1 cellular context compared by ENCODE assay signal in the genomic region with DNA sequence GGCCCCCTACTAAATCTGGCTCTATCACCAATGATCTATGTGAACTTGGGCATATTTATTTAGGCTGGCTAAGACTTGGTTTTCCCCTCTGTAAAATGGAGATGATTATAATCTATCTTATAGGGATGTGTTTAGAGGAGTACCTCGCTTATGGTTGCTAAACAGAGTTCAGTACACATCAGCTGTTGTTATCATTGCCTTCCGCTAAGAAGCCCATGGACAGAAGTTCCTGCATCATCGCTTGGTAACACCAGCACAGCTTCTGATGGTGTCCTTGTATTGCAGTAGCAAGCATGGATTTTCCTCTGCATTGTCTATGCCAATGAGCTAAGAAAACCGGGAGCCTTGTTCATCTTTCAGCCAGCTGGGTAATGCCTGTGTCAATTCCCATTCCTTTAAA.
TF ChIP-seq lines count a peak whose summit lies in the region.

No MANE protein-coding gene starts in this region.

TF ChIP-seq in HepG2, 621 proteins besides CTCF, POLR2A, EP300 and RAD21:
- TF ChIP-seq, protein P1, sequence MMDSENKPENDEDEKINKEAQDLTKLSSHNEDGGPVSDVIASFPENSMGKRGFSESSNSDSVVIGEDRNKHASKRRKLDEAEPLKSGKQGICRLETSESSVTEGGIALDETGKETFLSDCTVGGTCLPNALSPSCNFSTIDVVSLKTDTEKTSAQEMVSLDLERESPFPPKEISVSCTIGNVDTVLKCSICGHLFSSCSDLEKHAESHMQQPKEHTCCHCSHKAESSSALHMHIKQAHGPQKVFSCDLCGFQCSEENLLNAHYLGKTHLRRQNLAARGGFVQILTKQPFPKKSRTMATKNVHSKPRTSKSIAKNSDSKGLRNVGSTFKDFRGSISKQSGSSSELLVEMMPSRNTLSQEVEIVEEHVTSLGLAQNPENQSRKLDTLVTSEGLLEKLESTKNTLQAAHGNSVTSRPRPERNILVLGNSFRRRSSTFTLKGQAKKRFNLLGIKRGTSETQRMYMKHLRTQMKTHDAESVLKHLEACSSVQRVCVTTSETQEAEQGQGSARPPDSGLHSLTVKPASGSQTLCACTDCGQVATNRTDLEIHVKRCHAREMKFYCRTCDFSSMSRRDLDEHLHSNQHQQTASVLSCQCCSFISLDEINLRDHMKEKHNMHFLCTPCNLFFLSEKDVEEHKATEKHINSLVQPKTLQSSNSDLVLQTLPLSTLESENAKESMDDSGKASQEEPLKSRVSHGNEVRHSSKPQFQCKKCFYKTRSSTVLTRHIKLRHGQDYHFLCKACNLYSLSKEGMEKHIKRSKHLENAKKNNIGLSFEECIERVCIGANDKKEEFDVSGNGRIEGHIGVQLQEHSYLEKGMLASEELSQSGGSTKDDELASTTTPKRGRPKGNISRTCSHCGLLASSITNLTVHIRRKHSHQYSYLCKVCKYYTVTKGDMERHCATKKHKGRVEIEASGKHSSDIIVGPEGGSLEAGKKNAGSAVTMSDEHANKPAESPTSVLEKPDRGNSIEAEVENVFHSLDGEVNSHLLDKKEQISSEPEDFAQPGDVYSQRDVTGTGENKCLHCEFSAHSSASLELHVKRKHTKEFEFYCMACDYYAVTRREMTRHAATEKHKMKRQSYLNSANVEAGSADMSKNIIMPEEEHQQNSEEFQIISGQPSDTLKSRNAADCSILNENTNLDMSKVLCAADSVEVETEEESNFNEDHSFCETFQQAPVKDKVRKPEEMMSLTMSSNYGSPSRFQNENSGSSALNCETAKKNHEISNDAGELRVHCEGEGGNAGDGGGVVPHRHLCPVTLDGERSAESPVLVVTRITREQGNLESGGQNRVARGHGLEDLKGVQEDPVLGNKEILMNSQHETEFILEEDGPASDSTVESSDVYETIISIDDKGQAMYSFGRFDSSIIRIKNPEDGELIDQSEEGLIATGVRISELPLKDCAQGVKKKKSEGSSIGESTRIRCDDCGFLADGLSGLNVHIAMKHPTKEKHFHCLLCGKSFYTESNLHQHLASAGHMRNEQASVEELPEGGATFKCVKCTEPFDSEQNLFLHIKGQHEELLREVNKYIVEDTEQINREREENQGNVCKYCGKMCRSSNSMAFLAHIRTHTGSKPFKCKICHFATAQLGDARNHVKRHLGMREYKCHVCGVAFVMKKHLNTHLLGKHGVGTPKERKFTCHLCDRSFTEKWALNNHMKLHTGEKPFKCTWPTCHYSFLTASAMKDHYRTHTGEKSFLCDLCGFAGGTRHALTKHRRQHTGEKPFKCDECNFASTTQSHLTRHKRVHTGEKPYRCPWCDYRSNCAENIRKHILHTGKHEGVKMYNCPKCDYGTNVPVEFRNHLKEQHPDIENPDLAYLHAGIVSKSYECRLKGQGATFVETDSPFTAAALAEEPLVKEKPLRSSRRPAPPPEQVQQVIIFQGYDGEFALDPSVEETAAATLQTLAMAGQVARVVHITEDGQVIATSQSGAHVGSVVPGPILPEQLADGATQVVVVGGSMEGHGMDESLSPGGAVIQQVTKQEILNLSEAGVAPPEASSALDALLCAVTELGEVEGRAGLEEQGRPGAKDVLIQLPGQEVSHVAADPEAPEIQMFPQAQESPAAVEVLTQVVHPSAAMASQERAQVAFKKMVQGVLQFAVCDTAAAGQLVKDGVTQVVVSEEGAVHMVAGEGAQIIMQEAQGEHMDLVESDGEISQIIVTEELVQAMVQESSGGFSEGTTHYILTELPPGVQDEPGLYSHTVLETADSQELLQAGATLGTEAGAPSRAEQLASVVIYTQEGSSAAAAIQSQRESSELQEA (CRISPR knock-in tag; IDR thresholded peaks at IDR 0.05; ENCODE audit: not compliant biosample characterization) = no peak
- TF ChIP-seq CBX1 (IDR thresholded peaks at IDR 0.05; ENCODE audit: low read depth) (no peak), ZNF644 (CRISPR knock-in tag; IDR thresholded peaks at IDR 0.05; ENCODE audit: low read depth) (no peak), TOE1 (CRISPR knock-in tag; IDR thresholded peaks at IDR 0.05) (no peak), ZSCAN29 (CRISPR knock-in tag; conservative IDR thresholded peaks at IDR 0.05) (no peak), ZNF343 (CRISPR knock-in tag; IDR thresholded peaks at IDR 0.05) (no peak), ZSCAN31 (CRISPR knock-in tag; IDR thresholded peaks at IDR 0.05; ENCODE audit: low read depth) (no peak), ZNF234 (CRISPR knock-in tag; conservative IDR thresholded peaks at IDR 0.05) (no peak), TBP (CRISPR knock-in tag; IDR thresholded peaks at IDR 0.05) (no peak), HNF4A (CRISPR knock-in tag; IDR thresholded peaks at IDR 0.05) (no peak)
- TF ChIP-seq, protein P2, sequence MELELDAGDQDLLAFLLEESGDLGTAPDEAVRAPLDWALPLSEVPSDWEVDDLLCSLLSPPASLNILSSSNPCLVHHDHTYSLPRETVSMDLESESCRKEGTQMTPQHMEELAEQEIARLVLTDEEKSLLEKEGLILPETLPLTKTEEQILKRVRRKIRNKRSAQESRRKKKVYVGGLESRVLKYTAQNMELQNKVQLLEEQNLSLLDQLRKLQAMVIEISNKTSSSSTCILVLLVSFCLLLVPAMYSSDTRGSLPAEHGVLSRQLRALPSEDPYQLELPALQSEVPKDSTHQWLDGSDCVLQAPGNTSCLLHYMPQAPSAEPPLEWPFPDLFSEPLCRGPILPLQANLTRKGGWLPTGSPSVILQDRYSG (CRISPR knock-in tag; IDR thresholded peaks at IDR 0.05) = no peak
- TF ChIP-seq, protein P3, sequence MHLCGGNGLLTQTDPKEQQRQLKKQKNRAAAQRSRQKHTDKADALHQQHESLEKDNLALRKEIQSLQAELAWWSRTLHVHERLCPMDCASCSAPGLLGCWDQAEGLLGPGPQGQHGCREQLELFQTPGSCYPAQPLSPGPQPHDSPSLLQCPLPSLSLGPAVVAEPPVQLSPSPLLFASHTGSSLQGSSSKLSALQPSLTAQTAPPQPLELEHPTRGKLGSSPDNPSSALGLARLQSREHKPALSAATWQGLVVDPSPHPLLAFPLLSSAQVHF (CRISPR knock-in tag; IDR thresholded peaks at IDR 0.05) = no peak
- TF ChIP-seq, protein P4, sequence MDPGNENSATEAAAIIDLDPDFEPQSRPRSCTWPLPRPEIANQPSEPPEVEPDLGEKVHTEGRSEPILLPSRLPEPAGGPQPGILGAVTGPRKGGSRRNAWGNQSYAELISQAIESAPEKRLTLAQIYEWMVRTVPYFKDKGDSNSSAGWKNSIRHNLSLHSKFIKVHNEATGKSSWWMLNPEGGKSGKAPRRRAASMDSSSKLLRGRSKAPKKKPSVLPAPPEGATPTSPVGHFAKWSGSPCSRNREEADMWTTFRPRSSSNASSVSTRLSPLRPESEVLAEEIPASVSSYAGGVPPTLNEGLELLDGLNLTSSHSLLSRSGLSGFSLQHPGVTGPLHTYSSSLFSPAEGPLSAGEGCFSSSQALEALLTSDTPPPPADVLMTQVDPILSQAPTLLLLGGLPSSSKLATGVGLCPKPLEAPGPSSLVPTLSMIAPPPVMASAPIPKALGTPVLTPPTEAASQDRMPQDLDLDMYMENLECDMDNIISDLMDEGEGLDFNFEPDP (CRISPR knock-in tag; conservative IDR thresholded peaks at IDR 0.05) = no peak
TF ChIP-seq in HepG2: peak in this region for 0.
